ENCODE assay signal across 1 cellular context in genomic region chr1:19209990-19210771, GRCh38.
TF ChIP-seq lines count a peak whose summit lies in the region.

Gene UBR4, minus strand, starts transcription at chr1:19210266. Its CDS starts 18 bp downstream, at chr1:19210248.

TF ChIP-seq in K562, 482 proteins besides CTCF, POLR2A, EP300 and RAD21 (continued from another document):
- TF ChIP-seq THAP12 (CRISPR knock-in tag; IDR thresholded peaks at IDR 0.05) (peak; percentile 85), ZNF316 (IDR thresholded peaks at IDR 0.05) (no peak), RB1 (IDR thresholded peaks at IDR 0.05; ENCODE audit: low read depth) (peak; percentile 94), ZNF3 (CRISPR knock-in tag; IDR thresholded peaks at IDR 0.05) (no peak), CGGBP1 (CRISPR knock-in tag; IDR thresholded peaks at IDR 0.05) (peak; percentile 29; the same call in 1 of the 2 replicates), ZNF324 (CRISPR knock-in tag; IDR thresholded peaks at IDR 0.05) (0 out of 2 replicates have a peak, but pooled peaks have one; percentile 34), RCOR1 (IDR thresholded peaks at IDR 0.05; ENCODE audit: borderline replicate concordance in 1 of 2, low read depth in 2 of 2, low read length in 2 of 2) (peak in 1 of 2 experiments; percentile 23; a peak in 2 of 4 replicates), ZNF707 (CRISPR knock-in tag; conservative IDR thresholded peaks at IDR 0.05) (no peak), ZFP91 (CRISPR knock-in tag; IDR thresholded peaks at IDR 0.05) (0 out of 2 replicates have a peak, but pooled peaks have one; percentile 52), CBX1 (IDR thresholded peaks at IDR 0.05; ENCODE audit: low read depth) (peak; percentile 47; the same call in 1 of the 2 replicates), ZNF124 (CRISPR knock-in tag; IDR thresholded peaks at IDR 0.05) (no peak), ILK (tag; IDR thresholded peaks at IDR 0.05; ENCODE audit: borderline replicate concordance, low read depth) (no peak), SMARCA4 (IDR thresholded peaks at IDR 0.05) (no peak), FOXK1 (CRISPR knock-in tag; IDR thresholded peaks at IDR 0.05; ENCODE audit: borderline replicate concordance) (0 out of 2 replicates have a peak, but pooled peaks have one; percentile 80), TEAD1 (CRISPR knock-in tag; IDR thresholded peaks at IDR 0.05) (peak; percentile 29 to 61; a peak in 1 of 4 replicates), FOSL1 (tag; conservative IDR thresholded peaks at IDR 0.05) (peak; percentile 23), NFIC (IDR thresholded peaks at IDR 0.05) (peak; percentile 60), BACH1 (tag; IDR thresholded peaks at IDR 0.05) (no peak), TRIM24 (IDR thresholded peaks at IDR 0.05) (peak in 1 of 2 experiments; percentile 75; a peak in 1 of 4 replicates), MBD2 (IDR thresholded peaks at IDR 0.05; ENCODE audit: borderline replicate concordance, low read depth) (peak; percentile 79; the same call in 1 of the 2 replicates)
